ENCODE assay signal across 17 cellular contexts in genomic region chr10:44416021-44416758, GRCh38. TPM values are rescaled to one million over a fixed set of nuclear protein-coding genes. Genes with fewer than 3 reads are reported as not detected.
DNase-seq lines count a peak whose midpoint lies in the region; ATAC-seq and TF ChIP-seq lines count a peak whose summit lies in the region.
"Had no signal": no experiment of that assay in that cellular context is flagged by ENCODE, and none has a peak within 500 bp of the region (broad histone marks: within the 10 kb centered on the region; RNA-seq: fewer than 3 reads in every experiment).

No MANE protein-coding gene starts in this region.

- no peaks in the 10 kb centered on the region for H3K23me2 ChIP-seq in H9 (ENCODE audit: insufficient read length, low read depth, low read length, poor library complexity, severe bottlenecking)

- H2BK120ac ChIP-seq in H9 (ENCODE audit: low read depth, low read length, poor library complexity, severe bottlenecking) = no peak overlapping the region

- DNase-seq in H9 (peak; percentile 4), caudate nucleus (lab: John Stamatoyannopoulos, UW) (no peak), left cardiac atrium (no peak), stromal cell of bone marrow (ENCODE audit: low read depth) (peak; percentile 35), GM19240 (ENCODE audit: insufficient read length, low spot score) (no peak), omental fat pad (ENCODE audit: low spot score) (no peak)
- DNase-seq in stimulated activated CD4-positive, alpha-beta T cell treated with anti-CD3 and anti-CD28 coated beads, Interleukin-4, amount 100 ng/mL, for 1 hour = no peak
- DNase-seq: activated T-cell treated with anti-CD3 and anti-CD28 coated beads for 4 hours, DND-41, esophagus squamous epithelium, NCI-H2081, occipital lobe, T-helper 2 cell had no signal

- no peaks in the 10 kb centered on the region for H3K27me3 ChIP-seq in H9 (ENCODE audit: insufficient read depth, low read length)
- H3K27me3 ChIP-seq: BLaER1, esophagus squamous epithelium had no signal

- no peak overlapping the region; a peak in 1 of 7 replicates for H3K27ac Mint-ChIP-seq in H9
- H3K27ac Mint-ChIP-seq: mesothelial cell of epicardium had no signal

- no peak overlapping the region for H3K18ac ChIP-seq in H9 (ENCODE audit: insufficient read length, low read depth, low read length)

- no peak overlapping the region for H2BK15ac ChIP-seq in H9 (ENCODE audit: low read depth, low read length)

- H4K8ac ChIP-seq in H9 (replicated peaks; ENCODE audit: insufficient read length, low read depth, low read length) = no peak overlapping the region

- no peak overlapping the region for H3K14ac ChIP-seq in H9 (ENCODE audit: insufficient read depth, low read length)

- peaks cover 5 to 18% of the 10 kb centered on the region in 2 experiments for H3K4me1 Mint-ChIP-seq in H9
- H3K4me1 Mint-ChIP-seq: mesothelial cell of epicardium had no signal

- no peak overlapping the region for H2BK12ac ChIP-seq in H9 (ENCODE audit: insufficient read length, low read depth, low read length)

- H3K27me3 Mint-ChIP-seq in H9 (ENCODE audit: low read depth) = peaks cover 16% of the 10 kb centered on the region

- no peak for TF ChIP-seq CTCF in H9 (conservative IDR thresholded peaks at IDR 0.05)
- no peak for TF ChIP-seq CTCF in omental fat pad (IDR thresholded peaks at IDR 0.05)

- H3K56ac ChIP-seq in H9 (ENCODE audit: insufficient read length, low read depth, low read length) = no peak overlapping the region

- H3K4me2 ChIP-seq in H9 (ENCODE audit: insufficient read depth, insufficient read length, low read length) = no peak overlapping the region
- H3K4me2 ChIP-seq: BLaER1 had no signal

- no peak overlapping the region for H4K91ac ChIP-seq in H9 (ENCODE audit: insufficient read length, low read depth, low read length)

- no peak overlapping the region for H4K5ac ChIP-seq in H9 (ENCODE audit: insufficient read length, low read depth, low read length)

- no peak overlapping the region for H3K23ac ChIP-seq in H9 (ENCODE audit: insufficient read length, low read depth, low read length)

- no peak overlapping the region for H2AK5ac ChIP-seq in H9 (ENCODE audit: insufficient read length, low read length)

- no peak overlapping the region for H2BK5ac ChIP-seq in H9 (ENCODE audit: insufficient read length, low read length)

- H2AFZ ChIP-seq in H9 (ENCODE audit: low read length) = no peak overlapping the region

- intact Hi-C loops in left cardiac atrium (cut with DNase I) = no loop called here

- no peaks in the 10 kb centered on the region for H4K20me1 ChIP-seq in H9 (ENCODE audit: control insufficient read depth, insufficient read depth, insufficient read length)
- H4K20me1 ChIP-seq: BLaER1 had no signal

- H3K27ac ChIP-seq in H9 (ENCODE audit: insufficient read length, low read depth, low read length) (no peak overlapping the region), caudate nucleus (ENCODE audit: low read depth, low read length) (peak overlapping the region; percentile 53)
- H3K27ac ChIP-seq: BLaER1, HL-60 had no signal

- no peak overlapping the region for H3T11ph ChIP-seq in H9 (ENCODE audit: low read length)

- no peaks in the 10 kb centered on the region for H3K79me1 ChIP-seq in H9 (ENCODE audit: insufficient read depth, low read depth, low read length, poor library complexity, severe bottlenecking)

- ATAC-seq in left cardiac atrium = peak; percentile 84 to 85
- ATAC-seq in omental fat pad (ENCODE audit: low FRiP score) = no peak
- ATAC-seq in GM19463 (IDR thresholded peaks at IDR 0.05; ENCODE audit: unreplicated experiment) = no peak

- H2BK20ac ChIP-seq in H9 (ENCODE audit: low read depth, low read length, poor library complexity, severe bottlenecking) = no peak overlapping the region

- no peak overlapping the region for H3K4ac ChIP-seq in H9 (ENCODE audit: low read depth, low read length)

- H3K79me2 ChIP-seq in H9 (ENCODE audit: insufficient read depth, low read length) = no peaks in the 10 kb centered on the region

- H3K36me3 Mint-ChIP-seq in H9 (ENCODE audit: insufficient read depth in 1 of 3, low read depth in 3 of 3) = peaks cover 16 to 33% (median 24%) of the 10 kb centered on the region in 3 experiments

- no CpG with 5 or more reads among the region's 7 CpGs for WGBS in H9 (ENCODE audit: extremely low coverage, insufficient read length, low lambda C conversion rate)

- no peaks in the 10 kb centered on the region for H3K9me3 ChIP-seq in H9 (ENCODE audit: control insufficient read depth, low read depth, low read length)
- H3K9me3 ChIP-seq: esophagus squamous epithelium had no signal

- no peaks in the 10 kb centered on the region for H3K4me1 ChIP-seq in H9 (ENCODE audit: insufficient read depth, low read length)

- no peak overlapping the region for H3K4me3 Mint-ChIP-seq in H9
- H3K4me3 Mint-ChIP-seq: mesothelial cell of epicardium had no signal

- no peak overlapping the region for H3K9ac ChIP-seq in H9 (ENCODE audit: extremely low read depth, insufficient read length, low read length)
- H3K9ac ChIP-seq: BLaER1 had no signal

- H3K9me3 Mint-ChIP-seq in H9 = peaks cover 24 to 38% of the 10 kb centered on the region in 2 experiments

RNA-seq across cellular contexts. Expression of gene CXCL12, which starts 31.3 kb away (rescaled TPM):
- total RNA-seq in H9 (2021) (28.3 and 29.5 TPM in 2 replicates), left cardiac atrium (100 to 1,000 TPM; 213 to 248 TPM), omental fat pad (100 to 1,000 TPM in 2 of 4 donors, 10 to 100 TPM in 2; 53.4 to 277 (median 117) TPM)

Comparison
In these comparisons a context has a peak if more than half of its experiments do, and no peak if none do; other contexts are left out.
1. DNase-seq: peak in H9 (single experiment) and stromal cell of bone marrow (single experiment); none in caudate nucleus (0 of 61), left cardiac atrium (single experiment), GM19240 (single experiment), omental fat pad (single experiment) and stimulated activated CD4-positive, alpha-beta T cell treated with anti-CD3 and anti-CD28 coated beads, Interleukin-4, amount 100 ng/mL, for 1 hour (single experiment).
2. ATAC-seq: peak in left cardiac atrium (2 of 2); none in omental fat pad (single experiment) and GM19463 (single experiment).